Comparison of ENCODE assay signal across 8 cellular contexts in the genomic region with DNA sequence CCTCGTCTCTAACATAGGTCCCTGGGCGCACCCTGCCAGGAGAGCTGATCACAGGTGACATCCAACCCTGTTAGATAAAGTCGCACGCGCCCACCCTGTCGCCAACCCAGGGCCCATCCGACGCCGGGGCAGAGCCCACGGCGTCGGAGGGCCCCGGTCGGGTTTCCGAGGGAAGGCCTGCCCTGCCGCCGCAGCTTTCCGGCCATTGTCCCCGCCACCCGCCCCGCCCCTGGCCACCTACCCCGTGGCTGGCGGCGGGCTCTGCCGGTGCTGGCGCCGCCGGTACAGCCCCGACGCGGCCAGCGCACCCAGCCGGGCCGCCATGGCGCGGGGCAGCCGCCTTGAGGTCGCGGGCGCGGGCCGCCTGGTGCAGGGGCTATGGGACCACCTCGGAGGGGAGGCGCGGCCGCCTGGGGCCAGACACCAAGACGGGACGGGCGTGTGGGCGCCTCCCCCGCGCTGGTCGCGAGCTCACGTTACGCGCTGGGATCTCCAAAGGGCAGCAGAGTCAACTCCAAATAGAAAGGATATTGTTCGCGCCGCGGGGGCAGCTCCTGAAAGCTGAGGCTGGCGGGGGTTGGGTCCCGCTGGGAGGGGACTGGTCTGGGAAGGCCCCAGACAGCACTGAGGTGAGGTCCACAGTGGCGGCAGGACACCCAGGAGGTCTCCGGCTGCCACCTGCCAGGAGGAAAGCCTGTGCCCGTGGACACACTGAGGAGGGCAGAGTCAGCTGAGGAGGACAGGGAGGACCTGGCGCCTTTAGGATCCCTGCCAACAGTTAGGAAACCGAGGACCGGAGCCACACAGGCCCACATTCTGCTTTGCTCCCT. TPM values are rescaled to one million over a fixed set of nuclear protein-coding genes. Genes with fewer than 3 reads are reported as not detected.
A peak's percentile ranks its signal among the peaks of the same experiment; 100 is the strongest.
DNase-seq lines count a peak whose midpoint lies in the region; ATAC-seq and TF ChIP-seq lines count a peak whose summit lies in the region.

No MANE protein-coding gene starts in this region.

- POLR2A ChIA-PET in AG04450 (lab: Yijun Ruan, JAX) (no interaction called here), WTC11 (lab: Charles Lee) (no interaction called here)

- TF ChIP-seq CTCF in AG04450 (IDR thresholded peaks at IDR 0.05; ENCODE audit: low read depth, low read length) (no peak), WTC11 (IDR thresholded peaks at IDR 0.05) (no peak)

- no peak overlapping the region for H3K23ac ChIP-seq in neuronal stem cell (ENCODE audit: low read depth, low read length, poor library complexity)

- peaks cover 13 to 16% of the 10 kb centered on the region in 2 donors for H3K4me1 ChIP-seq in neuronal stem cell (ENCODE audit: control insufficient read depth in 2 of 2, insufficient read depth in 1 of 2, low read depth in 1 of 2, low read length in 2 of 2)

- peaks cover 35% of the 10 kb centered on the region for H3K27me3 Mint-ChIP-seq in WTC11 (ENCODE audit: low read depth)

- H3K9me3 Mint-ChIP-seq in WTC11 = peaks cover 9% of the 10 kb centered on the region

- H3K4ac ChIP-seq in neuronal stem cell (ENCODE audit: low read length) = no peak overlapping the region

- H3K4me3 Mint-ChIP-seq in WTC11 = peak overlapping the region; percentile 60

- DNase-seq in AG04450 (ENCODE audit: low read depth, low spot score) (no peak), WTC11 (ENCODE audit: low spot score) (no peak), left cardiac atrium (no peak), neuronal stem cell (ENCODE audit: low spot score) (no peak), occipital lobe (lab: John Stamatoyannopoulos, UW) (no peak)
- no peak for DNase-seq in activated CD4-positive, alpha-beta T cell treated with anti-CD3 and anti-CD28 coated beads for 1 hour

- no peak overlapping the region for H2BK15ac ChIP-seq in neuronal stem cell (ENCODE audit: low read length)

- no peaks in the 10 kb centered on the region for H3K79me1 ChIP-seq in neuronal stem cell (ENCODE audit: low read depth, low read length)

- peaks cover 7% of the 10 kb centered on the region for H3K27me3 ChIP-seq in AG04450 (ENCODE audit: control insufficient read depth, insufficient read depth, low read length)
- H3K27me3 ChIP-seq in neuronal stem cell (ENCODE audit: control insufficient read depth in 3 of 3, insufficient read depth in 3 of 3, low read depth in 1 of 3, low read length in 3 of 3) = peaks cover 0 to 72% (median 31%) of the 10 kb centered on the region in 3 experiments

- no peaks in the 10 kb centered on the region for H3K36me3 Mint-ChIP-seq in WTC11

- H3K9me3 ChIP-seq in AG04450 (ENCODE audit: control insufficient read depth, insufficient read depth, low read length) (no peaks in the 10 kb centered on the region; the same call in 1 of the 2 replicates), neuronal stem cell (replicated peaks in 1 of 2; ENCODE audit: control insufficient read depth in 2 of 2, insufficient read depth in 1 of 2, low read depth in 1 of 2, low read length in 2 of 2) (peaks cover 0 to 3% of the 10 kb centered on the region in 2 donors)

- ATAC-seq in WTC11 (peak; percentile 76), left cardiac atrium (peak; percentile 34 to 46), HG03571 (IDR thresholded peaks at IDR 0.05; ENCODE audit: unreplicated experiment) (no peak), GM21381 (IDR thresholded peaks at IDR 0.05; ENCODE audit: unreplicated experiment) (no peak)

- H3K14ac ChIP-seq in neuronal stem cell (ENCODE audit: low read length) = no peak overlapping the region

- H3K36me3 ChIP-seq in neuronal stem cell (replicated peaks in 1 of 2; ENCODE audit: control insufficient read depth in 2 of 2, insufficient read depth in 2 of 2, low read length in 2 of 2) = no peaks in the 10 kb centered on the region

- peak overlapping the region; percentile 59 for H3K4me2 ChIP-seq in neuronal stem cell (ENCODE audit: insufficient read depth, low read length, poor library complexity, severe bottlenecking)

- H3K4me1 Mint-ChIP-seq in WTC11 = peaks cover 3% of the 10 kb centered on the region

- H2AFZ ChIP-seq in neuronal stem cell (ENCODE audit: low read length) = peak overlapping the region; percentile 74

- H2AK5ac ChIP-seq in neuronal stem cell (ENCODE audit: low read depth, low read length) = peak overlapping the region; percentile 0

- CTCF ChIA-PET in AG04450 (lab: Charles Lee) = interaction anchor here (1.4 kb wide), 1 partner anchor 14 kb away, joined by 6 read pairs; no protein-coding TSS in a partner anchor
- CTCF ChIA-PET in WTC11 (lab: Charles Lee) = interaction anchor here (0.7 to 4.1 kb wide), 8 partner anchors 8 to 138 kb away, joined by 3 to 19 read pairs (median 5); partner anchors contain the start of genes IWS1 and LIMS2

- no peak overlapping the region for H2BK12ac ChIP-seq in neuronal stem cell (ENCODE audit: low read length)

- H3K27ac ChIP-seq in AG04450 (ENCODE audit: low read depth, low read length) = no peak overlapping the region
- no peak overlapping the region for H3K27ac ChIP-seq in neuronal stem cell (replicated peaks; ENCODE audit: low read length)

- no peak overlapping the region for H4K8ac ChIP-seq in neuronal stem cell (ENCODE audit: low read depth, low read length)

- WGBS in neuronal stem cell (ENCODE audit: extremely low coverage in 2 of 2, insufficient read length in 2 of 2, insufficient replicate concordance in 1 of 2), 2 donors = no CpG with 5 or more reads among the region's 69 CpGs

- no peak overlapping the region for H3K27ac Mint-ChIP-seq in WTC11

- no peak overlapping the region for H2BK5ac ChIP-seq in neuronal stem cell (ENCODE audit: low read length)

- intact Hi-C loops in left cardiac atrium (cut with DNase I) = no loop called here

- H4K91ac ChIP-seq in neuronal stem cell (ENCODE audit: low read depth, low read length, poor library complexity) = no peak overlapping the region

- H3K18ac ChIP-seq in neuronal stem cell (ENCODE audit: low read length) = peak overlapping the region; percentile 97

- H3K4me3 ChIP-seq in AG04450 (ENCODE audit: low read depth, low read length) = peak overlapping the region; percentile 29
- H3K4me3 ChIP-seq in neuronal stem cell (ENCODE audit: low read length in 2 of 2) = peak overlapping the region in 1 of 2 donors; percentile 76

- H3K9ac ChIP-seq in neuronal stem cell (ENCODE audit: low read depth, low read length, poor library complexity) = peak overlapping the region; percentile 32

- no peak overlapping the region for H2BK120ac ChIP-seq in neuronal stem cell (ENCODE audit: low read depth, low read length)

TF ChIP-seq in WTC11, 78 proteins besides CTCF, POLR2A, EP300 and RAD21 (continues in another document):
- TF ChIP-seq CREB1 (CRISPR knock-in tag; IDR thresholded peaks at IDR 0.05) (no peak), ZNF425 (CRISPR knock-in tag; conservative IDR thresholded peaks at IDR 0.05) (no peak), ZNF121 (CRISPR knock-in tag; IDR thresholded peaks at IDR 0.05) (peak; percentile 30; the same call in 1 of the 2 replicates), CDX4 (CRISPR knock-in tag; IDR thresholded peaks at IDR 0.05; ENCODE audit: borderline replicate concordance) (no peak)
- TF ChIP-seq, protein P1, sequence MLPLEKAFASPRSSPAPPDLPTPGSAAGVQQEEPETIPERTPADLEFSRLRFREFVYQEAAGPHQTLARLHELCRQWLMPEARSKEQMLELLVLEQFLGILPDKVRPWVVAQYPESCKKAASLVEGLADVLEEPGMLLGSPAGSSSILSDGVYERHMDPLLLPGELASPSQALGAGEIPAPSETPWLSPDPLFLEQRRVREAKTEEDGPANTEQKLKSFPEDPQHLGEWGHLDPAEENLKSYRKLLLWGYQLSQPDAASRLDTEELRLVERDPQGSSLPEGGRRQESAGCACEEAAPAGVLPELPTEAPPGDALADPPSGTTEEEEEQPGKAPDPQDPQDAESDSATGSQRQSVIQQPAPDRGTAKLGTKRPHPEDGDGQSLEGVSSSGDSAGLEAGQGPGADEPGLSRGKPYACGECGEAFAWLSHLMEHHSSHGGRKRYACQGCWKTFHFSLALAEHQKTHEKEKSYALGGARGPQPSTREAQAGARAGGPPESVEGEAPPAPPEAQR (CRISPR knock-in tag; IDR thresholded peaks at IDR 0.05) = no peak

RNA-seq across cellular contexts. Expression of gene LIMS2, which starts 11.1 kb away (rescaled TPM):
- 6.3 and 8.7 TPM in 2 replicates for polyA plus RNA-seq in AG04450 (2011; rRNA removed)
- 11.4 and 15.3 TPM in 2 replicates for polyA minus RNA-seq in AG04450 (2011; rRNA and poly(A)+ RNA removed)
- total RNA-seq in WTC11 (2021) (1.9 to 2.5 TPM (median 2.4 TPM) in 3 replicates), left cardiac atrium (100 to 1,000 TPM; 157 to 204 TPM), occipital lobe (1.2 TPM)
- polyA plus RNA-seq in neuronal stem cell (2013, experiment 1 of 2) = 2.1 TPM
- 1.6 TPM for polyA plus RNA-seq in neuronal stem cell (2013, experiment 2 of 2)

RNA-seq across cellular contexts. Expression of gene GPR17, which starts 18.3 kb away (rescaled TPM):
- not detected in 2 replicates for polyA plus RNA-seq in AG04450 (2011; rRNA removed)
- not detected in 2 replicates for polyA minus RNA-seq in AG04450 (2011; rRNA and poly(A)+ RNA removed)
- not detected in 3 replicates for total RNA-seq in WTC11 (2021)
- total RNA-seq in left cardiac atrium = under 1 TPM in 1 of 2 donors, not detected in 1; 0.24 TPM
- 0.06 TPM for polyA plus RNA-seq in neuronal stem cell (2013, experiment 1 of 2)
- polyA plus RNA-seq in neuronal stem cell (2013, experiment 2 of 2) = 0.04 TPM
- total RNA-seq in occipital lobe = 6.1 TPM

RNA-seq across cellular contexts. Expression of gene SFT2D3, which starts 37.0 kb away (rescaled TPM):
- 4.3 and 5.3 TPM in 2 replicates for polyA plus RNA-seq in AG04450 (2011; rRNA removed)
- 2.6 and 3.0 TPM in 2 replicates for polyA minus RNA-seq in AG04450 (2011; rRNA and poly(A)+ RNA removed)
- total RNA-seq in WTC11 (2021) = 9.2 to 10.5 TPM (median 9.8 TPM) in 3 replicates
- total RNA-seq in left cardiac atrium = 1 to 10 TPM; 3.3 to 4.7 TPM
- polyA plus RNA-seq in neuronal stem cell (2013, experiment 1 of 2) = 20.6 TPM
- polyA plus RNA-seq in neuronal stem cell (2013, experiment 2 of 2) = 22.3 TPM
- total RNA-seq in occipital lobe = 11.7 TPM

Comparison
In these comparisons a context has a peak if more than half of its experiments do, and no peak if none do; other contexts are left out.
1. ATAC-seq: peak in WTC11 (single experiment) and left cardiac atrium (2 of 2); none in HG03571 (single experiment) and GM21381 (single experiment).
2. RNA of gene LIMS2, which starts 11.1 kb away (total RNA-seq): 157 to 204 TPM in left cardiac atrium; 1.9 to 2.5 TPM in WTC11 and 1.2 TPM in occipital lobe (single experiment); every median in the first group is over 10 times any median in the second.